ENCODE assay signal across 9 cellular contexts in genomic region chr2:73283545-73284295, GRCh38. TPM values are rescaled to one million over a fixed set of nuclear protein-coding genes. Genes with fewer than 3 reads are reported as not detected.
A peak's percentile ranks its signal among the peaks of the same experiment; 100 is the strongest.
DNase-seq lines count a peak whose midpoint lies in the region; ATAC-seq, FAIRE-seq and TF ChIP-seq lines count a peak whose summit lies in the region.
"Had no signal": no experiment of that assay in that cellular context is flagged by ENCODE, and none has a peak within 500 bp of the region (broad histone marks: within the 10 kb centered on the region; RNA-seq: fewer than 3 reads in every experiment).

No MANE protein-coding gene starts in this region.

- peak overlapping the region; percentile 71 for H3K9ac ChIP-seq in astrocyte (ENCODE audit: low read length)

- peak overlapping the region; percentile 81 for H2AFZ ChIP-seq in astrocyte (ENCODE audit: low read depth, low read length)

- no peaks in the 10 kb centered on the region for H3K36me3 Mint-ChIP-seq in astrocyte (ENCODE audit: low read depth, unreplicated experiment)
- peaks cover 16 to 17% of the 10 kb centered on the region in 2 donors for H3K36me3 Mint-ChIP-seq in stimulated activated naive B cell treated with anti-CD40 and anti-IgM and Interleukin-4, amounts not matched to agents 10 μg/mL and 1 μg/mL and 100 μg/mL, for 72 hours

- H3K9me3 ChIP-seq in HAP-1 (no peaks in the 10 kb centered on the region), astrocyte (ENCODE audit: insufficient read depth, low read depth, low read length) (no peaks in the 10 kb centered on the region)

- no peaks in the 10 kb centered on the region for H3K79me2 ChIP-seq in astrocyte (ENCODE audit: insufficient read depth, low read length)

- no peak for FAIRE-seq in astrocyte (lab: Jason Lieb, UNC)
- FAIRE-seq: A204.1 had no signal

- no peak for TF ChIP-seq CTCF in astrocyte (IDR thresholded peaks at IDR 0.05; ENCODE audit: insufficient read depth, low read depth, low read length)

- H3K9me3 Mint-ChIP-seq in astrocyte (ENCODE audit: unreplicated experiment) = peaks cover 2% of the 10 kb centered on the region
- H3K9me3 Mint-ChIP-seq in stimulated activated naive B cell treated with anti-CD40 and anti-IgM and Interleukin-4, amounts not matched to agents 10 μg/mL and 1 μg/mL and 100 μg/mL, for 72 hours = no peaks in the 10 kb centered on the region

- in situ Hi-C loops in HAP-1 (cut with MboI; ENCODE audit: low sequenced_read_pairs) = no loop called here

- H3K27ac Mint-ChIP-seq in astrocyte (ENCODE audit: unreplicated experiment) = peak overlapping the region; percentile 17
- peak overlapping the region; percentile 33 for H3K27ac Mint-ChIP-seq in stimulated activated naive B cell treated with anti-CD40 and anti-IgM and Interleukin-4, amounts not matched to agents 10 μg/mL and 1 μg/mL and 100 μg/mL, for 72 hours

- H3K27ac ChIP-seq in astrocyte (ENCODE audit: low read depth, low read length) = no peak overlapping the region

- peak overlapping the region; percentile 90 for H3K4me2 ChIP-seq in astrocyte (ENCODE audit: low read length)

- no peaks in the 10 kb centered on the region for H3K4me1 Mint-ChIP-seq in astrocyte (ENCODE audit: low read depth, unreplicated experiment)
- peaks cover 33 to 52% of the 10 kb centered on the region in 2 donors for H3K4me1 Mint-ChIP-seq in stimulated activated naive B cell treated with anti-CD40 and anti-IgM and Interleukin-4, amounts not matched to agents 10 μg/mL and 1 μg/mL and 100 μg/mL, for 72 hours

- H3K4me3 ChIP-seq in HAP-1 (peak overlapping the region; percentile 66), astrocyte (ENCODE audit: insufficient read depth, low read depth, low read length) (peak overlapping the region; percentile 60)

- peak; percentile 69 for DNase-seq in DMS 273 (lab: John Stamatoyannopoulos, UW; ENCODE audit: unreplicated experiment)
- no peak for DNase-seq in DMS 273 treated with DMSO at 0.1 percent for 48 hours (lab: John Stamatoyannopoulos, UW)
- peak in 1 of 2 experiments; percentile 48 for DNase-seq in HAP-1 (ENCODE audit: low spot score in 2 of 2)
- DNase-seq in NAMALWA (ENCODE audit: low spot score) = peak; percentile 67
- no peak for DNase-seq in astrocyte (ENCODE audit: low read depth)
- DNase-seq in islet precursor cell = peak; percentile 60
- no peak for DNase-seq in stimulated activated naive B cell treated with anti-CD40 and anti-IgM and Interleukin-4, amounts not matched to agents 10 μg/mL and 1 μg/mL and 100 μg/mL, for 72 hours
- no peak for DNase-seq in kidney tubule cell (ENCODE audit: low spot score)

- ATAC-seq in stimulated activated naive B cell treated with anti-CD40 and anti-IgM and Interleukin-4, amounts not matched to agents 10 μg/mL and 1 μg/mL and 100 μg/mL, for 72 hours (replicated peaks) = peak; percentile 15 to 19

- H3K27me3 Mint-ChIP-seq in astrocyte (ENCODE audit: low read depth, unreplicated experiment) = peaks cover 32% of the 10 kb centered on the region
- H3K27me3 Mint-ChIP-seq in stimulated activated naive B cell treated with anti-CD40 and anti-IgM and Interleukin-4, amounts not matched to agents 10 μg/mL and 1 μg/mL and 100 μg/mL, for 72 hours = no peaks in the 10 kb centered on the region

- H3K27me3 ChIP-seq in HAP-1 (ENCODE audit: low read depth) (no peaks in the 10 kb centered on the region; the same call in 1 of the 2 replicates), astrocyte (ENCODE audit: insufficient read depth, low read length) (peaks cover 34% of the 10 kb centered on the region)

- H3K4me1 ChIP-seq in HAP-1 (peaks cover 3% of the 10 kb centered on the region; the same call in 1 of the 2 replicates), astrocyte (ENCODE audit: insufficient read depth, low read length) (peaks cover 4% of the 10 kb centered on the region)

- H4K20me1 ChIP-seq in astrocyte (ENCODE audit: insufficient read depth, low read length) = peaks cover 15% of the 10 kb centered on the region

- H3K4me3 Mint-ChIP-seq in astrocyte (ENCODE audit: unreplicated experiment) = peak overlapping the region; percentile 91
- H3K4me3 Mint-ChIP-seq in stimulated activated naive B cell treated with anti-CD40 and anti-IgM and Interleukin-4, amounts not matched to agents 10 μg/mL and 1 μg/mL and 100 μg/mL, for 72 hours = peak overlapping the region; percentile 80 to 87

- H3K36me3 ChIP-seq in HAP-1 (replicated peaks) = no peaks in the 10 kb centered on the region; the same call in 1 of the 2 replicates
- H3K36me3 ChIP-seq in astrocyte (ENCODE audit: insufficient read depth, low read length) = no peaks in the 10 kb centered on the region

RNA-seq across cellular contexts. Expression of gene FBXO41, which starts 0.6 kb away (rescaled TPM):
- 10.1 and 10.9 TPM in 2 replicates for total RNA-seq in astrocyte

RNA-seq across cellular contexts. Expression of gene EGR4, which starts 9.6 kb away (rescaled TPM):
- not detected in 2 replicates for total RNA-seq in astrocyte

RNA-seq across cellular contexts. Expression of gene CCT7, which starts 49.6 kb away (rescaled TPM):
- 315 and 359 TPM in 2 replicates for total RNA-seq in astrocyte

RNA-seq across cellular contexts. Expression of gene PRADC1, which starts 50.7 kb away (rescaled TPM):
- 13.1 and 16.7 TPM in 2 replicates for total RNA-seq in astrocyte

Comparison
In these comparisons a context has a peak if more than half of its experiments do, and no peak if none do; other contexts are left out.
1. DNase-seq: peak in DMS 273 (single experiment), NAMALWA (single experiment) and islet precursor cell (single experiment); none in DMS 273 treated with DMSO at 0.1 percent for 48 hours (single experiment), astrocyte (single experiment), stimulated activated naive B cell treated with anti-CD40 and anti-IgM and Interleukin-4, amounts not matched to agents 10 μg/mL and 1 μg/mL and 100 μg/mL, for 72 hours (single experiment) and kidney tubule cell (single experiment).